24 cellular contexts compared by ENCODE assay signal in genomic region chr20:52037370-52037769, GRCh38.
"Had no signal": no experiment of that assay in that cellular context is flagged by ENCODE, and none has a peak within 500 bp of the region (broad histone marks: within the 10 kb centered on the region; RNA-seq: fewer than 3 reads in every experiment).

No MANE protein-coding gene starts in this region.

- H3K27me3 ChIP-seq: colonic mucosa, esophagus muscularis mucosa, foreskin keratinocyte, gastroesophageal sphincter, heart left ventricle, hepatocyte, left lung had no signal

- ATAC-seq: foreskin keratinocyte, gastroesophageal sphincter, heart left ventricle, left colon, left lung, left ventricle myocardium superior, lower lobe of right lung, mucosa of descending colon had no signal

- DNase-seq: colonic mucosa; cortex of kidney; effector CD4-positive, alpha-beta T cell; effector memory CD4-positive, alpha-beta T cell; foreskin keratinocyte; heart left ventricle; hypothalamus; immature natural killer cell; islet precursor cell; kidney; kidney glomerular epithelial cell; left colon; left lung; left ventricle myocardium superior; lower lobe of right lung; mesenchymal stem cell; mucosa of descending colon had no signal

- H3K36me3 Mint-ChIP-seq: mesothelial cell of epicardium had no signal

- H3K4me3 ChIP-seq: colonic mucosa, esophagus muscularis mucosa, gastroesophageal sphincter, heart left ventricle, hepatocyte, left lung, lower lobe of right lung, mucosa of descending colon had no signal

- H3K4me3 Mint-ChIP-seq: dendritic cell treated with granulocyte-macrophage colony-stimulating factor and Interleukin-4, amounts not matched to agents 40 ng/mL and 50 ng/mL, for 4 days; immature natural killer cell; mesothelial cell of epicardium had no signal

- H3K9me3 Mint-ChIP-seq: dendritic cell treated with granulocyte-macrophage colony-stimulating factor and Interleukin-4, amounts not matched to agents 40 ng/mL and 50 ng/mL, for 4 days; mesothelial cell of epicardium had no signal

- H3K36me3 ChIP-seq: colonic mucosa, esophagus muscularis mucosa, gastroesophageal sphincter, heart left ventricle, left lung, lower lobe of right lung had no signal

- H3K27ac ChIP-seq: colonic mucosa, esophagus muscularis mucosa, foreskin keratinocyte, gastroesophageal sphincter, heart left ventricle, hepatocyte, left lung, lower lobe of right lung had no signal

- H3K27ac Mint-ChIP-seq: dendritic cell treated with granulocyte-macrophage colony-stimulating factor and Interleukin-4, amounts not matched to agents 40 ng/mL and 50 ng/mL, for 4 days; mesothelial cell of epicardium had no signal

- H2AFZ ChIP-seq: hepatocyte had no signal

- H3K9me3 ChIP-seq: colonic mucosa, esophagus muscularis mucosa, gastroesophageal sphincter, heart left ventricle, left lung, lower lobe of right lung, mucosa of descending colon had no signal

- H3K4me2 ChIP-seq: hepatocyte had no signal

- H3K27me3 Mint-ChIP-seq: dendritic cell treated with granulocyte-macrophage colony-stimulating factor and Interleukin-4, amounts not matched to agents 40 ng/mL and 50 ng/mL, for 4 days had no signal

- H3K79me2 ChIP-seq: hepatocyte had no signal

- H3K4me1 ChIP-seq: colonic mucosa, esophagus muscularis mucosa, foreskin keratinocyte, gastroesophageal sphincter, heart left ventricle, left lung, lower lobe of right lung had no signal

- FAIRE-seq: endothelial cell of umbilical vein, frontal cortex, kidney had no signal
